In genomic region chr14:39432179-39432618, GRCh38 we compare ENCODE assay signal across 8 cellular contexts.
A peak's percentile ranks its signal among the peaks of the same experiment; 100 is the strongest.
DNase-seq lines count a peak whose midpoint lies in the region; ATAC-seq lines count a peak whose summit lies in the region.

FBXO33 (minus strand) TSS chr14:39432433; CDS start chr14:39432162, 271 bp downstream.

- peak; percentile 89 to 97 for DNase-seq in AML-193 (lab: John Stamatoyannopoulos, UW)
- peak; percentile 90 for DNase-seq in NCI-H524 treated with DMSO at 0.1 percent for 48 hours (lab: John Stamatoyannopoulos, UW)
- peak; percentile 97 for DNase-seq in activated CD4-positive, alpha-beta T cell treated with anti-CD3 and anti-CD28 coated beads for 48 hours
- DNase-seq in stimulated activated CD4-positive, alpha-beta T cell treated with anti-CD3 and anti-CD28 coated beads, Interleukin-1b, Interleukin-23, amount 100 ng/mL, for 24 hours (ENCODE audit: low read depth in 4 of 4, low spot score in 1 of 4): peak; percentile 85 to 91 (median 89)

- H3K27ac ChIP-seq in cingulate gyrus (ENCODE audit: low read depth, low read length) (peak within 1 kb of the TSS; percentile 100), layer of hippocampus (ENCODE audit: low read depth, low read length) (peak within 1 kb of the TSS; percentile 100)

- ATAC-seq in GM19324 (IDR thresholded peaks at IDR 0.05; ENCODE audit: low FRiP score, unreplicated experiment): peak; percentile 90
- peak; percentile 84 for ATAC-seq in HG03460 (IDR thresholded peaks at IDR 0.05; ENCODE audit: unreplicated experiment)

- H3K27me3 ChIP-seq in layer of hippocampus (ENCODE audit: control insufficient read depth, insufficient read depth, low read length): no peaks in the 10 kb centered on the region

Comparison
In these comparisons a context has a peak if more than half of its experiments do, and no peak if none do; other contexts are left out.
1. Peak in every context shown above with its lines: DNase-seq, ATAC-seq and H3K27ac ChIP-seq.